ENCODE assay signal across 22 cellular contexts in the genomic region with DNA sequence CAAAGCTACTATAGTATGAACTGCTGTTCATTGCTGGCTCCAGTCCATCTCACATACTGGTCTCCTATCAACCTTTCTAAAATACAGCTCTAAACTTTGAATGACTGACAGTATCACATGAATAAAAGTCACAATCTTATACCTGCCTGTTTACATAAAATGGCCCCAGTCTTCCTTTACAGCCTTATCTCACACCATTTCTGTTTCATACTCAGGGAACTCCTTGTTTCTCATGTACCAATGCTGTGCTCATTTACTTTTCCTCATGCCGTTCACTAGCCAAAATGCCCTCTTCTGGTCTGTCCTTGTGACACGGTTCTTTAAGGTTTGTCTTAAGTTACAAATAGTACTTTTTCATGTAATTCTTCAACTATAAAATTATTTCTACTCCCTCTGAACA.
"Had no signal": no experiment of that assay in that cellular context is flagged by ENCODE, and none has a peak within 500 bp of the region (broad histone marks: within the 10 kb centered on the region; RNA-seq: fewer than 3 reads in every experiment).

No MANE protein-coding gene starts in this region.

- H3K27me3 Mint-ChIP-seq: activated CD4-positive, alpha-beta memory T cell treated with anti-CD3 and anti-CD28 coated beads for 36 hours; activated naive CD8-positive, alpha-beta T cell treated with anti-CD3 and anti-CD28 coated beads, Interleukin-2, amount 10 ng/mL, durations not matched to agents 7 days and 5 days; naive thymus-derived CD4-positive, alpha-beta T cell; type B pancreatic cell had no signal

- H3K9me3 Mint-ChIP-seq: activated CD4-positive, alpha-beta memory T cell treated with anti-CD3 and anti-CD28 coated beads for 36 hours; activated naive CD8-positive, alpha-beta T cell treated with anti-CD3 and anti-CD28 coated beads, Interleukin-2, amount 10 ng/mL, durations not matched to agents 7 days and 5 days; naive thymus-derived CD4-positive, alpha-beta T cell; neural crest cell; T-helper 1 cell treated with Interleukin-12 subunit alpha and Interleukin-12 subunit beta and Interleukin-4 antibody, amounts not matched to agents 30 μg/mL and 1 μg/mL, for 36 hours; type B pancreatic cell had no signal

- H3K27me3 ChIP-seq: foreskin keratinocyte, spleen, vagina had no signal

- ATAC-seq: left lobe of liver; naive thymus-derived CD4-positive, alpha-beta T cell had no signal

- H3K4me3 Mint-ChIP-seq: activated CD4-positive, alpha-beta memory T cell treated with anti-CD3 and anti-CD28 coated beads for 36 hours; activated naive CD8-positive, alpha-beta T cell treated with anti-CD3 and anti-CD28 coated beads, Interleukin-2, amount 10 ng/mL, durations not matched to agents 7 days and 5 days; naive thymus-derived CD4-positive, alpha-beta T cell; neural crest cell; T-helper 1 cell treated with Interleukin-12 subunit alpha and Interleukin-12 subunit beta and Interleukin-4 antibody, amounts not matched to agents 30 μg/mL and 1 μg/mL, for 36 hours; type B pancreatic cell had no signal

- H3K27ac Mint-ChIP-seq: activated CD4-positive, alpha-beta memory T cell treated with anti-CD3 and anti-CD28 coated beads for 36 hours; activated naive CD8-positive, alpha-beta T cell treated with anti-CD3 and anti-CD28 coated beads, Interleukin-2, amount 10 ng/mL, durations not matched to agents 7 days and 5 days; T-helper 1 cell treated with Interleukin-12 subunit alpha and Interleukin-12 subunit beta and Interleukin-4 antibody, amounts not matched to agents 30 μg/mL and 1 μg/mL, for 36 hours; type B pancreatic cell had no signal

- H3K27ac ChIP-seq: foreskin keratinocyte, spleen, thoracic aorta, vagina had no signal

- DNase-seq: activated CD4-positive, alpha-beta memory T cell treated with anti-CD3 and anti-CD28 coated beads for 36 hours; activated CD4-positive, alpha-beta T cell treated with anti-CD3 and anti-CD28 coated beads for 48 hours; activated naive CD4-positive, alpha-beta T cell; activated naive CD8-positive, alpha-beta T cell treated with anti-CD3 and anti-CD28 coated beads, Interleukin-2, amount 10 ng/mL, durations not matched to agents 7 days and 5 days; amniotic stem cell; dermis blood vessel endothelial cell; effector CD8-positive, alpha-beta T cell; foreskin keratinocyte; kidney; naive thymus-derived CD4-positive, alpha-beta T cell; occipital lobe; retina; spleen; stimulated activated CD4-positive, alpha-beta T cell treated with anti-CD3 and anti-CD28 coated beads, Interleukin-4, amount 100 ng/mL, for 1 hour; stimulated activated naive CD4-positive, alpha-beta T cell; T1000 had no signal

- H3K4me3 ChIP-seq: spleen, thoracic aorta, vagina had no signal

- H3K9me3 ChIP-seq: spleen, thoracic aorta, vagina had no signal
